10 cellular contexts compared by ENCODE assay signal in genomic region chr13:114279770-114280169, GRCh38. TPM values are rescaled to one million over a fixed set of nuclear protein-coding genes. Genes with fewer than 3 reads are reported as not detected.
A peak's percentile ranks its signal among the peaks of the same experiment; 100 is the strongest.
DNase-seq lines count a peak whose midpoint lies in the region; ATAC-seq and TF ChIP-seq lines count a peak whose summit lies in the region.
"Had no signal": no experiment of that assay in that cellular context is flagged by ENCODE, and none has a peak within 500 bp of the region (broad histone marks: within the 10 kb centered on the region; RNA-seq: fewer than 3 reads in every experiment).

No MANE protein-coding gene starts in this region.

- peaks cover 47% of the 10 kb centered on the region for H3K4me1 ChIP-seq in CD8-positive, alpha-beta T cell (ENCODE audit: insufficient read depth, low read length)
- H3K4me1 ChIP-seq in Loucy (ENCODE audit: insufficient read depth, low read length, poor library complexity, severe bottlenecking) = peaks cover 32% of the 10 kb centered on the region

- peaks cover 12% of the 10 kb centered on the region for H4K20me1 ChIP-seq in Loucy (ENCODE audit: insufficient read depth, low read length, poor library complexity, severe bottlenecking)

- H3K4me3 ChIP-seq in CD8-positive, alpha-beta T cell (ENCODE audit: low read depth, low read length) = no peak overlapping the region
- H3K4me3 ChIP-seq in Loucy (ENCODE audit: low read length, poor library complexity, severe bottlenecking) = peak overlapping the region; percentile 91

- no peak overlapping the region for H2AFZ ChIP-seq in Loucy (ENCODE audit: low read length)

- H3F3A ChIP-seq in Loucy (ENCODE audit: low read depth) = no peaks in the 10 kb centered on the region

- no peak for TF ChIP-seq CTCF in CD8-positive, alpha-beta T cell (IDR thresholded peaks at IDR 0.05)
- no peak for TF ChIP-seq CTCF in Loucy (conservative IDR thresholded peaks at IDR 0.05; ENCODE audit: low read length)
- TF ChIP-seq CTCF in neural crest cell (conservative IDR thresholded peaks at IDR 0.05) = no peak

- H3K9me2 ChIP-seq in Loucy (replicated peaks; ENCODE audit: low read depth, low read length) = no peaks in the 10 kb centered on the region

- H3K36me3 Mint-ChIP-seq in CD8-positive, alpha-beta T cell = peaks cover 43% of the 10 kb centered on the region
- H3K36me3 Mint-ChIP-seq in activated naive CD8-positive, alpha-beta T cell treated with anti-CD3 and anti-CD28 coated beads, Interleukin-2, amount 50 U/mL, for 24 hours (ENCODE audit: low read depth) = peaks cover 20% of the 10 kb centered on the region
- H3K36me3 Mint-ChIP-seq in neural crest cell (ENCODE audit: low read depth) = peaks cover 7% of the 10 kb centered on the region

- peak overlapping the region; percentile 85 for H3K4me3 Mint-ChIP-seq in CD8-positive, alpha-beta T cell
- H3K4me3 Mint-ChIP-seq in activated naive CD8-positive, alpha-beta T cell treated with anti-CD3 and anti-CD28 coated beads, Interleukin-2, amount 50 U/mL, for 24 hours = peak overlapping the region; percentile 89
- H3K4me3 Mint-ChIP-seq in neural crest cell = peak overlapping the region; percentile 89

- H3K27ac Mint-ChIP-seq in CD8-positive, alpha-beta T cell = peak overlapping the region; percentile 94
- H3K27ac Mint-ChIP-seq in activated naive CD8-positive, alpha-beta T cell treated with anti-CD3 and anti-CD28 coated beads, Interleukin-2, amount 50 U/mL, for 24 hours = peak overlapping the region; percentile 99
- H3K27ac Mint-ChIP-seq in neural crest cell (ENCODE audit: unreplicated experiment) = no peak overlapping the region

- intact Hi-C loops in CD8-positive, alpha-beta T cell (cut with DNase I, micrococcal nuclease) = loop anchor here in 1 of 2 experiments (2.0 kb wide), 1 partner anchor 45 kb away; the partner anchor contains the start of gene CDC16

- H3K9me3 Mint-ChIP-seq in CD8-positive, alpha-beta T cell = no peaks in the 10 kb centered on the region
- H3K9me3 Mint-ChIP-seq in activated naive CD8-positive, alpha-beta T cell treated with anti-CD3 and anti-CD28 coated beads, Interleukin-2, amount 50 U/mL, for 24 hours = no peaks in the 10 kb centered on the region
- no peaks in the 10 kb centered on the region for H3K9me3 Mint-ChIP-seq in neural crest cell

- H3K9ac ChIP-seq in Loucy (ENCODE audit: low read depth, low read length, poor library complexity, severe bottlenecking) = peak overlapping the region; percentile 89

- H3K4me1 Mint-ChIP-seq in CD8-positive, alpha-beta T cell (ENCODE audit: low read depth) = peaks cover 45% of the 10 kb centered on the region
- H3K4me1 Mint-ChIP-seq in activated naive CD8-positive, alpha-beta T cell treated with anti-CD3 and anti-CD28 coated beads, Interleukin-2, amount 50 U/mL, for 24 hours = peaks cover 39% of the 10 kb centered on the region
- H3K4me1 Mint-ChIP-seq in neural crest cell = peaks cover 31% of the 10 kb centered on the region

- POLR2A ChIA-PET in CD8-positive, alpha-beta T cell (lab: Charles Lee) = interaction anchor here (0.9 to 1.7 kb wide), 3 partner anchors 11 to 149 kb away, joined by 3 to 7 read pairs (median 4); no protein-coding TSS in a partner anchor

- CTCF ChIA-PET in CD8-positive, alpha-beta T cell (lab: Charles Lee) = interaction anchor here (1.0 to 1.3 kb wide), 3 partner anchors 9 to 40 kb away, joined by 3 to 4 read pairs (median 3); no protein-coding TSS in a partner anchor

- DNase-seq in CD8-positive, alpha-beta T cell = no peak
- no peak for DNase-seq in activated naive CD8-positive, alpha-beta T cell treated with anti-CD3 and anti-CD28 coated beads, Interleukin-2, amount 50 U/mL, for 24 hours
- DNase-seq in neural crest cell (ENCODE audit: low read depth, low spot score) (no peak), NCI-H774 (lab: John Stamatoyannopoulos, UW) (no peak), NCI-H82 (lab: John Stamatoyannopoulos, UW) (no peak), HuH-7 (ENCODE audit: low spot score) (no peak), SK-N-DZ (ENCODE audit: low spot score) (no peak)
- DNase-seq: GDM1 had no signal

- H3K27ac ChIP-seq in CD8-positive, alpha-beta T cell (ENCODE audit: low read depth, low read length) = peak overlapping the region; percentile 82

- H3K36me3 ChIP-seq in CD8-positive, alpha-beta T cell (ENCODE audit: insufficient read depth, low read length) = no peaks in the 10 kb centered on the region
- H3K36me3 ChIP-seq in Loucy (ENCODE audit: insufficient read depth, low read length) = no peaks in the 10 kb centered on the region

- H3K79me2 ChIP-seq in Loucy (ENCODE audit: insufficient read depth, low read length) = peaks cover 26% of the 10 kb centered on the region

- H3K27me3 ChIP-seq in CD8-positive, alpha-beta T cell (ENCODE audit: insufficient read depth, low read length) = no peaks in the 10 kb centered on the region
- H3K27me3 ChIP-seq in Loucy (ENCODE audit: insufficient read depth, low read length, poor library complexity, severe bottlenecking) = no peaks in the 10 kb centered on the region
- H3K27me3 ChIP-seq: testis had no signal

- H3K4me2 ChIP-seq in Loucy (ENCODE audit: low read depth, low read length, poor library complexity, severe bottlenecking) = peak overlapping the region; percentile 68

- H3K9me3 ChIP-seq in CD8-positive, alpha-beta T cell (ENCODE audit: low read length) = no peaks in the 10 kb centered on the region
- no peaks in the 10 kb centered on the region for H3K9me3 ChIP-seq in Loucy (ENCODE audit: insufficient read depth, low read depth, low read length)
- H3K9me3 ChIP-seq: testis had no signal

- no peak for ATAC-seq in CD8-positive, alpha-beta T cell
- ATAC-seq in activated naive CD8-positive, alpha-beta T cell treated with anti-CD3 and anti-CD28 coated beads, Interleukin-2, amount 50 U/mL, for 24 hours = no peak

- H3K27me3 Mint-ChIP-seq in CD8-positive, alpha-beta T cell (ENCODE audit: low read depth) = no peaks in the 10 kb centered on the region
- no peaks in the 10 kb centered on the region for H3K27me3 Mint-ChIP-seq in activated naive CD8-positive, alpha-beta T cell treated with anti-CD3 and anti-CD28 coated beads, Interleukin-2, amount 50 U/mL, for 24 hours
- H3K27me3 Mint-ChIP-seq in neural crest cell (ENCODE audit: low read depth) = no peaks in the 10 kb centered on the region

RNA-seq across cellular contexts. Expression of gene UPF3A, which starts 1.6 kb away (rescaled TPM):
- 10 to 100 TPM; 33.3 to 37.0 TPM for total RNA-seq in CD8-positive, alpha-beta T cell
- total RNA-seq in neural crest cell = 84.7 and 89.5 TPM in 2 replicates
- 55.4 and 63.9 TPM in 2 replicates for polyA plus RNA-seq in SK-N-DZ (2014; cell fraction: cytosol; rRNA removed)
- polyA plus RNA-seq in SK-N-DZ (2014; cell fraction: nucleus; rRNA removed) = 122 and 163 TPM in 2 replicates

RNA-seq across cellular contexts. Expression of gene CHAMP1, which starts 34.5 kb away (rescaled TPM):
- total RNA-seq in CD8-positive, alpha-beta T cell = 10 to 100 TPM; 10.8 to 14.2 TPM
- total RNA-seq in neural crest cell = 63.5 and 63.9 TPM in 2 replicates
- polyA plus RNA-seq in SK-N-DZ (2014; cell fraction: cytosol; rRNA removed) = 12.8 and 16.5 TPM in 2 replicates
- 11.2 and 30.0 TPM in 2 replicates for polyA plus RNA-seq in SK-N-DZ (2014; cell fraction: nucleus; rRNA removed)

RNA-seq across cellular contexts. Expression of gene CDC16, which starts 45.1 kb away (rescaled TPM):
- total RNA-seq in CD8-positive, alpha-beta T cell = 10 to 100 TPM; 55.6 to 56.2 TPM
- 72.4 and 80.2 TPM in 2 replicates for total RNA-seq in neural crest cell
- polyA plus RNA-seq in SK-N-DZ (2014; cell fraction: cytosol; rRNA removed) = 23.7 and 24.6 TPM in 2 replicates
- 117 and 138 TPM in 2 replicates for polyA plus RNA-seq in SK-N-DZ (2014; cell fraction: nucleus; rRNA removed)
